Comparison of ENCODE assay signal across 7 cellular contexts in the genomic region with DNA sequence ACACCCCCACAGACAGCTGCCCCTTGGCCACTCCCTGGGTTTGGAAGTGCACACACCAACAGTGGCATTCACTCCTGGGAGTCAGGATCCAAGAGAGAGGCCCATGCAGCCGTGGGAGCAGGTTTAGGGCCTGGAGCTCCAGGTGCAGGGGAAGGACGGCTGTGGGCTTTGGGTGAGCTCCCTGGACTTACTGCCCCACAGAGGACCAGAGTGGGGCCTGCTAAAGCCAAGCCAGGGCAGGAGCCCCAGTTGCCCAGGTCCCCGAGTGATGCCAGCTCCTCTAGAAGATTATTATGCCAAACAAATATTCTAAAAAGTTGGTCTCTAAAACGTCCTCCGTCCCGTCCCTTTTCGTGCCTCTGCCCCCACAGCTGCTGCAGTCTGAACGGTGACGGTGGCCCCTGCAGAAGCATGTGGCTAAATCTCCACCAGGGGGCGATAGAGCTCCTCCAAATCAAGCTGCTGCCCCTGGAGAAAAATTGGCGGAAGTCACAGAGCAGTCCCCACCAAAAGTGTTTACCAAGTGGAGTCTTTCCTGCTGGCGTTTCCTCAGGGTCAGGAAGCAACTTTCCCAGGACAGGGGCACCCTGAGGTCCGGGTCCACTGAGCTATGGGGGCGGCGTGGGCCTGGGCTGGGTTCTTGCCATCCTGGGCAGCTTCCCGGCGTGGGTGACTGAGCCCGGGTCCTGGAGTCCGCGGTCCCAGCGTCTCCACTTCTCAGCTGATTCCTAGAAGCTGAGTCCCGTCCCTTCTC. TPM values are rescaled to one million over a fixed set of nuclear protein-coding genes. Genes with fewer than 3 reads are reported as not detected.
A peak's percentile ranks its signal among the peaks of the same experiment; 100 is the strongest.
DNase-seq lines count a peak whose midpoint lies in the region; ATAC-seq and TF ChIP-seq lines count a peak whose summit lies in the region.

No MANE protein-coding gene starts in this region.

- TF ChIP-seq CTCF in GM13977 (IDR thresholded peaks at IDR 0.05; ENCODE audit: extremely low read depth, insufficient read depth, missing control alignments) (peak; percentile 91), KMS-11 (conservative IDR thresholded peaks at IDR 0.05; ENCODE audit: low read depth, low read length) (peak; percentile 94), esophagus muscularis mucosa (IDR thresholded peaks at IDR 0.05) (peak in 2 of 3 experiments; percentile 97)

- no peaks in the 10 kb centered on the region for H3K9me3 Mint-ChIP-seq in naive B cell

- H3K9me3 ChIP-seq in esophagus muscularis mucosa = no peaks in the 10 kb centered on the region

- H3K27me3 ChIP-seq in KMS-11 (ENCODE audit: insufficient read depth, low read depth) (no peaks in the 10 kb centered on the region), esophagus muscularis mucosa (no peaks in the 10 kb centered on the region)

- TF ChIP-seq EP300 in esophagus muscularis mucosa (IDR thresholded peaks at IDR 0.05) = no peak

- no peaks in the 10 kb centered on the region for H4K20me1 ChIP-seq in KMS-11 (ENCODE audit: insufficient read depth)

- in situ Hi-C loops in GM13977 (cut with MboI; ENCODE audit: low pct_unique_long_range_greater_than_20kb, low sequenced_read_pairs, unreplicated experiment) = no loop called here

- peak overlapping the region; percentile 85 to 95 (median 92) for H3K4me3 Mint-ChIP-seq in naive B cell

- ATAC-seq in naive B cell (ENCODE audit: low read depth in 2 of 2) = peak; percentile 66 to 67

- 12% methylated on average over 5 of the region's 22 CpGs for WGBS in esophagus muscularis mucosa

- peaks cover 41 to 76% (median 71%) of the 10 kb centered on the region in 3 donors for H3K4me1 Mint-ChIP-seq in naive B cell

- DNase-seq in GM13977 (ENCODE audit: low spot score) (peak; percentile 86), OCI-M2 (lab: John Stamatoyannopoulos, UW; ENCODE audit: unreplicated experiment) (peak; percentile 47), activated T-cell treated with anti-CD3 and anti-CD28 coated beads for 48 hours (ENCODE audit: low read depth) (peak; percentile 80), esophagus muscularis mucosa (ENCODE audit: extremely low spot score) (peak; percentile 98), naive B cell (peak; percentile 88)
- DNase-seq in stimulated activated CD8-positive, alpha-beta memory T cell treated with anti-CD3 and anti-CD28 coated beads, Interleukin-7, amount 100 ng/mL, for 48 hours (ENCODE audit: extremely low read depth in 1 of 2, low read depth in 1 of 2) = peak; percentile 64 to 86

- peak overlapping the region; percentile 87 to 98 (median 93) for H3K27ac Mint-ChIP-seq in naive B cell

- H3K36me3 Mint-ChIP-seq in naive B cell = peaks cover 0 to 8% of the 10 kb centered on the region in 2 donors

- H3K27ac ChIP-seq in KMS-11 (peak overlapping the region; percentile 14; the same call in 1 of the 2 replicates), esophagus muscularis mucosa (replicated peaks in 1 of 4) (peak overlapping the region; percentile 77 to 86 (median 82))

- H3K4me1 ChIP-seq in KMS-11 (ENCODE audit: low read depth, poor library complexity, severe bottlenecking) = peaks cover 25% of the 10 kb centered on the region
- H3K4me1 ChIP-seq in esophagus muscularis mucosa = peaks cover 30 to 59% (median 48%) of the 10 kb centered on the region in 4 donors

- H3K27me3 Mint-ChIP-seq in naive B cell = no peaks in the 10 kb centered on the region

- intact Hi-C loops in esophagus muscularis mucosa (cut with DNase I) = loop anchor here (2.0 kb wide), 2 partner anchors 17 to 91 kb away; partner anchors contain the start of genes NT5C and NUP85

- H3K4me3 ChIP-seq in KMS-11 (IDR thresholded peaks at IDR 0.05; ENCODE audit: insufficient read depth, low read depth, low read length) = peak overlapping the region; percentile 30
- H3K4me3 ChIP-seq in esophagus muscularis mucosa = peak overlapping the region; percentile 53 to 64 (median 58)

- no peaks in the 10 kb centered on the region for H3K36me3 ChIP-seq in KMS-11 (ENCODE audit: insufficient read depth)
- peaks cover 0 to 13% (median 5%) of the 10 kb centered on the region in 4 donors for H3K36me3 ChIP-seq in esophagus muscularis mucosa

- H2AFZ ChIP-seq in KMS-11 (ENCODE audit: low read depth) = peak overlapping the region; percentile 75

- no peak for TF ChIP-seq POLR2A in esophagus muscularis mucosa (IDR thresholded peaks at IDR 0.05; ENCODE audit: low read depth)

- H3K79me2 ChIP-seq in KMS-11 (ENCODE audit: insufficient read depth, low read depth) = peaks cover 5% of the 10 kb centered on the region; the same call in 1 of the 2 replicates

- peak overlapping the region; percentile 85 for H3K4me2 ChIP-seq in KMS-11

- H3K9ac ChIP-seq in KMS-11 = peak overlapping the region; percentile 63

RNA-seq across cellular contexts. Expression of gene ARMC7, which starts 4.2 kb away (rescaled TPM):
- 10 to 100 TPM in 1 of 4 donors, 1 to 10 TPM in 3; 3.5 to 10.3 (median 6.7) TPM for total RNA-seq in esophagus muscularis mucosa
- 1 to 10 TPM; 2.0 to 6.0 (median 4.5) TPM for polyA plus RNA-seq in naive B cell (ENCODE audit: low read depth in 6 of 6)

RNA-seq across cellular contexts. Expression of gene NT5C, which starts 17.6 kb away (rescaled TPM):
- total RNA-seq in esophagus muscularis mucosa = 10 to 100 TPM; 70.6 to 98.7 (median 75.1) TPM
- polyA plus RNA-seq in naive B cell (ENCODE audit: low read depth in 6 of 6) = 100 to 1,000 TPM in 3 of 6 donors, 10 to 100 TPM in 3; 85.0 to 136 (median 111) TPM

RNA-seq across cellular contexts. Expression of gene SLC16A5, which starts 26.2 kb away (rescaled TPM):
- 1 to 10 TPM; 3.8 to 9.7 (median 7.6) TPM for total RNA-seq in esophagus muscularis mucosa
- polyA plus RNA-seq in naive B cell (ENCODE audit: low read depth in 6 of 6) = 1 to 10 TPM; 1.1 to 4.0 (median 2.1) TPM

RNA-seq across cellular contexts. Expression of gene JPT1, which starts 40.3 kb away (rescaled TPM):
- 10 to 100 TPM in 3 of 4 donors, 1 to 10 TPM in 1; 5.4 to 24.2 (median 18.4) TPM for total RNA-seq in esophagus muscularis mucosa
- 10 to 100 TPM; 56.8 to 80.5 (median 72.7) TPM for polyA plus RNA-seq in naive B cell (ENCODE audit: low read depth in 6 of 6)

Comparison
In these comparisons a context has a peak if more than half of its experiments do, and no peak if none do; other contexts are left out.
1. Peak in every context shown above with its lines: DNase-seq, ATAC-seq, H3K4me3 ChIP-seq and H3K27ac ChIP-seq.
2. DNase-seq: peak in every context shown above with its lines; median percentile 98 in esophagus muscularis mucosa; 88 in naive B cell; 86 in GM13977; 80 in activated T-cell treated with anti-CD3 and anti-CD28 coated beads for 48 hours; 75 in stimulated activated CD8-positive, alpha-beta memory T cell treated with anti-CD3 and anti-CD28 coated beads, Interleukin-7, amount 100 ng/mL, for 48 hours; 47 in OCI-M2.